In the genomic region with DNA sequence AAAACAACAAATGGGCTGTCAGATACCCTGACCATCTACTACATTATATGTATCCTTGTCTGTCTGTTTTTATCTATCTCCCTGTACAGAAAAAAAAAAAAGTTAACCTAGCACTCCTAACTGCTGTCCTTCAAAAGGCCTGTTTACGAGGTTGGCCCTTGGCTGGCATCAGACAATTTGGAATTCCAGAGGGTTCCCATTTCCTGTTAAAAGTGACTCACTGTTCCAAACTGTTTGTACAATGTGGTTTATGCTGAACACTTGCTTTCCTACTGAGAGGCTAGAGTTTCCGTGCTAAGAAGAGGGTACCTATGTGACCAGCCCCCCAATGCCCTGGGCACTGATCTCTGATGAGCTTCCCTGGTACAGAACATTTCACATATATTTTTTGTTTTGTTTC, we compare ENCODE assay signal across 17 cellular contexts.
A peak's percentile ranks its signal among the peaks of the same experiment; 100 is the strongest.
DNase-seq lines count a peak whose midpoint lies in the region; ATAC-seq, FAIRE-seq and TF ChIP-seq lines count a peak whose summit lies in the region.
"Had no signal": no experiment of that assay in that cellular context is flagged by ENCODE, and none has a peak within 500 bp of the region (broad histone marks: within the 10 kb centered on the region; RNA-seq: fewer than 3 reads in every experiment).

No MANE protein-coding gene starts in this region.

- no peak for TF ChIP-seq CTCF in VCaP (conservative IDR thresholded peaks at IDR 0.05)
- TF ChIP-seq CTCF in foreskin keratinocyte (conservative IDR thresholded peaks at IDR 0.05), result no peak
- no peak for TF ChIP-seq CTCF in D721Med (IDR thresholded peaks at IDR 0.05; ENCODE audit: insufficient read depth, missing control alignments)

- no peak for FAIRE-seq in D721Med (lab: Jason Lieb, UNC)
- FAIRE-seq: pancreas had no signal

- H3K27ac ChIP-seq in VCaP, result peak overlapping the region; percentile 87
- no peak overlapping the region for H3K27ac ChIP-seq in foreskin keratinocyte
- H3K27ac ChIP-seq: cardiac muscle cell, pancreas, tibial nerve had no signal

- H3K4me1 ChIP-seq in foreskin keratinocyte, result no peaks in the 10 kb centered on the region
- H3K4me1 ChIP-seq: pancreas, tibial nerve had no signal

- peak; percentile 25 for ATAC-seq in foreskin keratinocyte
- no peak for ATAC-seq in HG03097 (IDR thresholded peaks at IDR 0.05; ENCODE audit: low FRiP score, unreplicated experiment)
- ATAC-seq: activated CD8-positive, alpha-beta T cell treated with anti-CD3 and anti-CD28 coated beads, Interleukin-2, amount 10 ng/mL, durations not matched to agents 7 days and 5 days; GM23338 had no signal

- peaks cover 4% of the 10 kb centered on the region for H3K27me3 ChIP-seq in foreskin keratinocyte
- H3K27me3 ChIP-seq: cardiac muscle cell, tibial nerve had no signal

- DNase-seq in A172 (ENCODE audit: low spot score) (peak; percentile 86), HK-2 (ENCODE audit: unreplicated experiment) (peak; percentile 11), foreskin keratinocyte (peak in 1 of 2 donors; percentile 32), NCI-H146 treated with DMSO at 0.1 percent for 48 hours (lab: John Stamatoyannopoulos, UW; ENCODE audit: unreplicated experiment) (no peak), D721Med (ENCODE audit: insufficient read length, low spot score) (no peak), SKM-1 treated with dmso at 0.1 percent for 144 hours (lab: John Stamatoyannopoulos, UW; ENCODE audit: unreplicated experiment) (no peak)
- DNase-seq: activated CD8-positive, alpha-beta T cell treated with anti-CD3 and anti-CD28 coated beads, Interleukin-2, amount 10 ng/mL, durations not matched to agents 7 days and 5 days; activated gamma-delta T cell; NCI-H1092 treated with DMSO at 0.1 percent for 48 hours; NCI-H510A treated with DMSO at 0.1 percent for 48 hours; pancreas; stimulated activated CD4-positive, alpha-beta T cell treated with anti-CD3 and anti-CD28 coated beads, Interleukin-15, amount 100 ng/mL, for 24 hours had no signal

Comparison
In these comparisons a context has a peak if more than half of its experiments do, and no peak if none do; other contexts are left out.
1. DNase-seq: peak in A172 (single experiment) and HK-2 (single experiment); none in NCI-H146 treated with DMSO at 0.1 percent for 48 hours (single experiment), D721Med (single experiment) and SKM-1 treated with dmso at 0.1 percent for 144 hours (single experiment).